Comparison of ENCODE assay signal across 15 cellular contexts in genomic region chr21:33396436-33396835, GRCh38. TPM values are rescaled to one million over a fixed set of nuclear protein-coding genes. Genes with fewer than 3 reads are reported as not detected.
A peak's percentile ranks its signal among the peaks of the same experiment; 100 is the strongest.
DNase-seq lines count a peak whose midpoint lies in the region; ATAC-seq and TF ChIP-seq lines count a peak whose summit lies in the region.
"Had no signal": no experiment of that assay in that cellular context is flagged by ENCODE, and none has a peak within 500 bp of the region (broad histone marks: within the 10 kb centered on the region; RNA-seq: fewer than 3 reads in every experiment).

No MANE protein-coding gene starts in this region.

- H3K27me3 Mint-ChIP-seq in CD4-positive, alpha-beta T cell, result no peaks in the 10 kb centered on the region

- TF ChIP-seq POLR2A in esophagus squamous epithelium (IDR thresholded peaks at IDR 0.05), result no peak

- H3K4me1 ChIP-seq in esophagus squamous epithelium (peaks cover 19 to 64% (median 23%) of the 10 kb centered on the region in 3 donors), smooth muscle cell (ENCODE audit: low read depth) (peaks cover 4% of the 10 kb centered on the region)

- peak overlapping the region; percentile 24 for H3K4me2 ChIP-seq in smooth muscle cell

- no peak overlapping the region for H3K27ac Mint-ChIP-seq in CD4-positive, alpha-beta T cell
- H3K27ac Mint-ChIP-seq: HFFc6 had no signal

- H4K20me1 ChIP-seq in smooth muscle cell (ENCODE audit: low read depth), result no peaks in the 10 kb centered on the region

- H3K4me3 Mint-ChIP-seq in CD4-positive, alpha-beta T cell, result no peak overlapping the region
- H3K4me3 Mint-ChIP-seq: HFFc6 had no signal

- WGBS in esophagus squamous epithelium, 2 donors, result 50 to 60% methylated on average over 6 of the region's 6 CpGs
- 72% methylated on average over 6 of the region's 6 CpGs for WGBS in smooth muscle cell (ENCODE audit: low lambda C conversion rate)

- no peak for TF ChIP-seq CTCF in AG04450 (IDR thresholded peaks at IDR 0.05; ENCODE audit: low read depth, low read length)
- TF ChIP-seq CTCF in esophagus squamous epithelium (IDR thresholded peaks at IDR 0.05), result no peak
- TF ChIP-seq CTCF in smooth muscle cell (IDR thresholded peaks at IDR 0.05; ENCODE audit: borderline replicate concordance, insufficient read depth, poor library complexity, severe bottlenecking), result no peak
- TF ChIP-seq CTCF in CD4-positive, alpha-beta T cell (IDR thresholded peaks at IDR 0.05), result no peak

- H3K27ac ChIP-seq in AG04450 (ENCODE audit: low read depth, low read length) (peak overlapping the region; percentile 39), esophagus squamous epithelium (peak overlapping the region; percentile 34 to 72 (median 65)), smooth muscle cell (ENCODE audit: low read depth) (peak overlapping the region; percentile 77)
- H3K27ac ChIP-seq in CD4-positive, alpha-beta T cell (ENCODE audit: low read depth, low read length), result no peak overlapping the region

- H3K36me3 ChIP-seq in esophagus squamous epithelium (no peaks in the 10 kb centered on the region), smooth muscle cell (ENCODE audit: low read depth) (no peaks in the 10 kb centered on the region)

- CTCF ChIA-PET in AG04450 (lab: Charles Lee), result interaction anchor here (1.0 to 2.6 kb wide), 2 partner anchors 35 to 200 kb away, joined by 3 to 11 read pairs; no protein-coding TSS in a partner anchor
- CTCF ChIA-PET in CD4-positive, alpha-beta T cell (lab: Charles Lee), result no interaction called here

- peaks cover 9% of the 10 kb centered on the region for H3F3A ChIP-seq in smooth muscle cell (ENCODE audit: low read depth)

- DNase-seq in AG04450 (ENCODE audit: low read depth, low spot score), result no peak
- DNase-seq in NCI-H446 treated with DMSO at 0.1 percent for 48 hours (lab: John Stamatoyannopoulos, UW), result peak; percentile 49
- no peak for DNase-seq in esophagus squamous epithelium (lab: John Stamatoyannopoulos, UW)
- DNase-seq in smooth muscle cell (lab: John Stamatoyannopoulos, UW; ENCODE audit: unreplicated experiment), result no peak
- DNase-seq in SW 1271 (lab: John Stamatoyannopoulos, UW), result no peak
- DNase-seq in NCI-H1417 treated with DMSO at 0.1 percent for 48 hours (lab: John Stamatoyannopoulos, UW), result no peak
- no peak for DNase-seq in H4 (ENCODE audit: low spot score)
- DNase-seq in CD4-positive, alpha-beta T cell, result no peak
- DNase-seq: DMS 273 treated with DMSO at 0.1 percent for 48 hours, HFFc6, NCI-H1930, NCI-H2171, NCI-H510A, SHP77 treated with DMSO at 0.1 percent for 48 hours had no signal

- POLR2A ChIA-PET in AG04450 (lab: Yijun Ruan, JAX), result interaction anchor here (1.1 kb wide), 1 partner anchor 11 kb away, joined by 3 read pairs; no protein-coding TSS in a partner anchor
- POLR2A ChIA-PET in CD4-positive, alpha-beta T cell (lab: Charles Lee), result no interaction called here

- no peak overlapping the region for H3K9ac ChIP-seq in smooth muscle cell (ENCODE audit: low read depth)

- H3K9me3 Mint-ChIP-seq in CD4-positive, alpha-beta T cell, result no peaks in the 10 kb centered on the region
- H3K9me3 Mint-ChIP-seq: HFFc6 had no signal

- no peaks in the 10 kb centered on the region for H3K79me2 ChIP-seq in smooth muscle cell (ENCODE audit: low read depth)

- intact Hi-C loops in esophagus squamous epithelium (cut with DNase I), result no loop called here
- intact Hi-C loops in CD4-positive, alpha-beta T cell (cut with DNase I, micrococcal nuclease), result no loop called here

- H3K9me3 ChIP-seq in AG04450 (ENCODE audit: control insufficient read depth, insufficient read depth, low read length) (no peaks in the 10 kb centered on the region), esophagus squamous epithelium (no peaks in the 10 kb centered on the region), smooth muscle cell (replicated peaks; ENCODE audit: low read depth) (no peaks in the 10 kb centered on the region)
- no peaks in the 10 kb centered on the region for H3K9me3 ChIP-seq in CD4-positive, alpha-beta T cell (ENCODE audit: control insufficient read depth, low read length)

- H3K27me3 ChIP-seq in AG04450 (ENCODE audit: control insufficient read depth, insufficient read depth, low read length) (no peaks in the 10 kb centered on the region), esophagus squamous epithelium (no peaks in the 10 kb centered on the region), smooth muscle cell (ENCODE audit: low read depth) (no peaks in the 10 kb centered on the region)
- no peaks in the 10 kb centered on the region for H3K27me3 ChIP-seq in CD4-positive, alpha-beta T cell (ENCODE audit: control insufficient read depth, insufficient read depth, low read length)

- no peak overlapping the region for H2AFZ ChIP-seq in smooth muscle cell (ENCODE audit: low read depth)

- H3K4me1 Mint-ChIP-seq in CD4-positive, alpha-beta T cell (ENCODE audit: low read depth), result peaks cover 4% of the 10 kb centered on the region

- H3K36me3 Mint-ChIP-seq in CD4-positive, alpha-beta T cell (ENCODE audit: low read depth), result no peaks in the 10 kb centered on the region

- H3K4me3 ChIP-seq in AG04450 (ENCODE audit: low read depth, low read length) (no peak overlapping the region), esophagus squamous epithelium (no peak overlapping the region), smooth muscle cell (no peak overlapping the region)

- no peak for ATAC-seq in CD4-positive, alpha-beta T cell (ENCODE audit: poor library complexity)
- ATAC-seq: HepG2 had no signal

RNA-seq across cellular contexts. Expression of gene IFNGR2, which starts 6.8 kb away (rescaled TPM):
- polyA plus RNA-seq in AG04450 (2011; rRNA removed) (90.8 and 93.4 TPM in 2 replicates), smooth muscle cell (127 and 132 TPM in 2 replicates)
- 94.1 and 122 TPM in 2 replicates for polyA minus RNA-seq in AG04450 (2011; rRNA and poly(A)+ RNA removed)
- total RNA-seq in esophagus squamous epithelium (10 to 100 TPM; 43.0 to 65.6 (median 61.1) TPM), smooth muscle cell (117 and 134 TPM in 2 replicates)
- total RNA-seq in H4 (2014; rRNA removed; shearing (Covaris generic)), result 92.0 and 103 TPM in 2 replicates
- 10 to 100 TPM; 14.6 to 17.7 TPM for total RNA-seq in CD4-positive, alpha-beta T cell
